In the genomic region with DNA sequence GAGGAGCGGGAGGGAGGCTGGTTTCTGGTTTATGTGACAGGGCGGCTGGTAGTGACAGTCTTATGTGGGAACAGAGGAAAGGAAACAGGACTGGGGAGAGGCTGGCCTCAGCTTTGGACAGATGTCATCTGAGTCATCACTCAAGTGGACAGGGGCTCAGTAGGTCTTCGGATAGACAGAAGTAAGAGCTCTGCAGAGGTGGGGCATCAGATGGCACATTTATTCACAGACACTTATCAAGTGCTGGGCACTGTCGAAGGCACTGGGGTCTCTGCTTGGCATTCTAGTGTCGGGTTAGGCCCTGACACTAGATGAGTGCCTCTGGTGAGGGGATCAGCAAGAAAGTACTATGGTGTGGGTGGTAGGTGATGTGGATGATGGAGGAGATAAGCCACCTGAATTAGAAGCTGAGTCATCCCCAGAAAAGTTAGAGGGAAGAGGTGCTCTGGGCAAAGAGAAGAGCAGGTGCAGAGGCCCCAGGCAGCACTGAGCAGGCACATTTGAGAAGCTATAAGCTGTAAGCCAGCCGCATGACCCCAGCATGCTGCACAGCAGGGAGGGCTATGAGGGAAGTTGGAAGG, we compare ENCODE assay signal across 10 cellular contexts. TPM values are rescaled to one million over a fixed set of nuclear protein-coding genes. Genes with fewer than 3 reads are reported as not detected.
DNase-seq lines count a peak whose midpoint lies in the region; ATAC-seq, FAIRE-seq and TF ChIP-seq lines count a peak whose summit lies in the region.
"Had no signal": no experiment of that assay in that cellular context is flagged by ENCODE, and none has a peak within 500 bp of the region (broad histone marks: within the 10 kb centered on the region; RNA-seq: fewer than 3 reads in every experiment).

No MANE protein-coding gene starts in this region.

- CTCF ChIA-PET in activated CD4-positive, alpha-beta T cell treated with anti-CD3 and anti-CD28 coated beads, Interleukin-2, amount 10 ng/mL, durations not matched to agents 7 days and 5 days (lab: Charles Lee), result interaction anchor here (0.6 kb wide), 1 partner anchor 296 kb away, joined by 3 read pairs; no protein-coding TSS in a partner anchor

- FAIRE-seq in frontal cortex (lab: Jason Lieb, UNC) (no peak), D721Med (lab: Jason Lieb, UNC) (no peak)

- H3K36me3 ChIP-seq in thyroid gland, result no peaks in the 10 kb centered on the region

- H3K27ac Mint-ChIP-seq in activated CD4-positive, alpha-beta T cell treated with anti-CD3 and anti-CD28 coated beads, Interleukin-2, amount 10 ng/mL, durations not matched to agents 7 days and 5 days, result no peak overlapping the region
- peak overlapping the region; percentile 72 for H3K27ac Mint-ChIP-seq in stimulated activated memory B cell treated with anti-CD40 and anti-IgM and Interleukin-4, amounts not matched to agents 10 μg/mL and 1 μg/mL and 100 μg/mL, for 72 hours

- peak; percentile 79 for ATAC-seq in stimulated activated memory B cell treated with anti-CD40 and anti-IgM and Interleukin-4, amounts not matched to agents 10 μg/mL and 1 μg/mL and 100 μg/mL, for 72 hours

- peaks cover 34 to 40% of the 10 kb centered on the region in 2 donors for H3K4me1 ChIP-seq in thyroid gland

- POLR2A ChIA-PET in activated CD4-positive, alpha-beta T cell treated with anti-CD3 and anti-CD28 coated beads, Interleukin-2, amount 10 ng/mL, durations not matched to agents 7 days and 5 days (lab: Charles Lee), result interaction anchor here (0.6 kb wide), 1 partner anchor 180 kb away, joined by 6 read pairs; no protein-coding TSS in a partner anchor

- peak overlapping the region; percentile 14 for H3K27ac ChIP-seq in caudate nucleus (ENCODE audit: low read depth, low read length)
- H3K27ac ChIP-seq in thyroid gland, result no peak overlapping the region
- H3K27ac ChIP-seq: C4-2B had no signal

- no peak overlapping the region for H3K4me3 Mint-ChIP-seq in activated CD4-positive, alpha-beta T cell treated with anti-CD3 and anti-CD28 coated beads, Interleukin-2, amount 10 ng/mL, durations not matched to agents 7 days and 5 days
- H3K4me3 Mint-ChIP-seq in stimulated activated memory B cell treated with anti-CD40 and anti-IgM and Interleukin-4, amounts not matched to agents 10 μg/mL and 1 μg/mL and 100 μg/mL, for 72 hours, result no peak overlapping the region

- TF ChIP-seq POLR2A in thyroid gland (IDR thresholded peaks at IDR 0.05), result no peak

- H3K4me1 Mint-ChIP-seq in activated CD4-positive, alpha-beta T cell treated with anti-CD3 and anti-CD28 coated beads, Interleukin-2, amount 10 ng/mL, durations not matched to agents 7 days and 5 days, result peaks cover 62% of the 10 kb centered on the region
- peaks cover 60% of the 10 kb centered on the region for H3K4me1 Mint-ChIP-seq in stimulated activated memory B cell treated with anti-CD40 and anti-IgM and Interleukin-4, amounts not matched to agents 10 μg/mL and 1 μg/mL and 100 μg/mL, for 72 hours

- H3K4me3 ChIP-seq in Jurkat, Clone E6-1 (ENCODE audit: low read length), result no peak overlapping the region
- no peak overlapping the region for H3K4me3 ChIP-seq in thyroid gland (replicated peaks in 1 of 3)

- no peaks in the 10 kb centered on the region for H3K27me3 Mint-ChIP-seq in activated CD4-positive, alpha-beta T cell treated with anti-CD3 and anti-CD28 coated beads, Interleukin-2, amount 10 ng/mL, durations not matched to agents 7 days and 5 days
- H3K27me3 Mint-ChIP-seq in stimulated activated memory B cell treated with anti-CD40 and anti-IgM and Interleukin-4, amounts not matched to agents 10 μg/mL and 1 μg/mL and 100 μg/mL, for 72 hours, result no peaks in the 10 kb centered on the region

- H3K36me3 Mint-ChIP-seq in activated CD4-positive, alpha-beta T cell treated with anti-CD3 and anti-CD28 coated beads, Interleukin-2, amount 10 ng/mL, durations not matched to agents 7 days and 5 days (ENCODE audit: low read depth), result peaks cover 1% of the 10 kb centered on the region
- no peaks in the 10 kb centered on the region for H3K36me3 Mint-ChIP-seq in stimulated activated memory B cell treated with anti-CD40 and anti-IgM and Interleukin-4, amounts not matched to agents 10 μg/mL and 1 μg/mL and 100 μg/mL, for 72 hours

- 88 to 93% methylated on average over 6 of the region's 6 CpGs for WGBS in thyroid gland, 2 donors

- DNase-seq in activated CD4-positive, alpha-beta T cell treated with anti-CD3 and anti-CD28 coated beads for 4 hours, result peak; percentile 33
- DNase-seq in activated CD4-positive, alpha-beta T cell treated with anti-CD3 and anti-CD28 coated beads, Interleukin-2, amount 10 ng/mL, durations not matched to agents 7 days and 5 days, result no peak
- DNase-seq in Jurkat, Clone E6-1 (ENCODE audit: low read depth, low spot score), result peak; percentile 28
- DNase-seq in caudate nucleus (lab: John Stamatoyannopoulos, UW) (peak in 7 of 61 donors; percentile 5 to 55 (median 27)), frontal cortex (ENCODE audit: low spot score in 2 of 2) (no peak), thyroid gland (no peak), D721Med (ENCODE audit: insufficient read length, low spot score) (no peak)

- TF ChIP-seq CTCF in thyroid gland (IDR thresholded peaks at IDR 0.05) (no peak), D721Med (IDR thresholded peaks at IDR 0.05; ENCODE audit: insufficient read depth, missing control alignments) (no peak)

- H3K9me3 Mint-ChIP-seq in activated CD4-positive, alpha-beta T cell treated with anti-CD3 and anti-CD28 coated beads, Interleukin-2, amount 10 ng/mL, durations not matched to agents 7 days and 5 days, result no peaks in the 10 kb centered on the region
- no peaks in the 10 kb centered on the region for H3K9me3 Mint-ChIP-seq in stimulated activated memory B cell treated with anti-CD40 and anti-IgM and Interleukin-4, amounts not matched to agents 10 μg/mL and 1 μg/mL and 100 μg/mL, for 72 hours

- H3K9me3 ChIP-seq in thyroid gland, result no peaks in the 10 kb centered on the region

- intact Hi-C loops in thyroid gland (cut with DNase I), result loop anchor here (5.0 kb wide), 1 partner anchor 37 kb away; no protein-coding TSS in a partner anchor

- no peaks in the 10 kb centered on the region for H3K27me3 ChIP-seq in thyroid gland

RNA-seq across cellular contexts. Expression of a gene that starts 27.4 kb away (rescaled TPM):
- 10 to 100 TPM; 34.3 to 34.9 TPM for total RNA-seq in activated CD4-positive, alpha-beta T cell treated with anti-CD3 and anti-CD28 coated beads, Interleukin-2, amount 10 ng/mL, durations not matched to agents 7 days and 5 days
- 24.4 TPM for polyA plus RNA-seq in Jurkat, Clone E6-1 (2012; ENCODE audit: insufficient read depth, insufficient read length)
- 7.3 TPM for total RNA-seq in frontal cortex
- total RNA-seq in thyroid gland, result 10 to 100 TPM; 27.3 to 46.7 (median 28.0) TPM

RNA-seq across cellular contexts. Expression of a gene that starts 33.7 kb away (rescaled TPM):
- total RNA-seq in activated CD4-positive, alpha-beta T cell treated with anti-CD3 and anti-CD28 coated beads, Interleukin-2, amount 10 ng/mL, durations not matched to agents 7 days and 5 days, result 1 to 10 TPM; 1.4 to 2.5 TPM
- 1.9 TPM for polyA plus RNA-seq in Jurkat, Clone E6-1 (2012; ENCODE audit: insufficient read depth, insufficient read length)
- total RNA-seq in frontal cortex (1.6 TPM), thyroid gland (10 to 100 TPM in 2 of 4 donors, 1 to 10 TPM in 2; 6.4 to 28.2 (median 15.9) TPM)
- total RNA-seq: HT-29 had no signal

RNA-seq across cellular contexts. Expression of a gene that starts 46.6 kb away (rescaled TPM):
- total RNA-seq in activated CD4-positive, alpha-beta T cell treated with anti-CD3 and anti-CD28 coated beads, Interleukin-2, amount 10 ng/mL, durations not matched to agents 7 days and 5 days, result 10 to 100 TPM; 86.2 to 87.7 TPM
- polyA plus RNA-seq in Jurkat, Clone E6-1 (2012; ENCODE audit: insufficient read depth, insufficient read length), result 57.3 TPM
- 58.7 TPM for total RNA-seq in frontal cortex
- total RNA-seq in thyroid gland, result 100 to 1,000 TPM in 2 of 4 donors, 10 to 100 TPM in 2; 83.6 to 108 (median 102) TPM

Comparison
In these comparisons a context has a peak if more than half of its experiments do, and no peak if none do; other contexts are left out.
1. DNase-seq: peak in activated CD4-positive, alpha-beta T cell treated with anti-CD3 and anti-CD28 coated beads for 4 hours (2 of 2) and Jurkat, Clone E6-1 (single experiment); none in activated CD4-positive, alpha-beta T cell treated with anti-CD3 and anti-CD28 coated beads, Interleukin-2, amount 10 ng/mL, durations not matched to agents 7 days and 5 days (single experiment), frontal cortex (0 of 2), thyroid gland (0 of 2) and D721Med (single experiment).